Comparison of ENCODE assay signal across 8 cellular contexts in genomic region chr6:118187568-118188164, GRCh38.
DNase-seq lines count a peak whose midpoint lies in the region; ATAC-seq lines count a peak whose summit lies in the region.

No MANE protein-coding gene starts in this region.

- no peaks in the 10 kb centered on the region for H3K9me3 Mint-ChIP-seq in activated CD4-positive, alpha-beta T cell treated with anti-CD3 and anti-CD28 coated beads, Interleukin-2, amount 10 ng/mL, durations not matched to agents 7 days and 5 days
- H3K9me3 Mint-ChIP-seq in activated T-helper 1 cell treated with anti-CD3 and anti-CD28 coated beads, Interleukin-12 subunit alpha, Interleukin-12 subunit beta, Interleukin-2, Interleukin-4 antibody, amounts not matched to agents 30 ng/mL and 10 ng/mL and 1 ng/mL, durations not matched to agents 14 hours and 24 hours and 36 hours: no peaks in the 10 kb centered on the region
- H3K9me3 Mint-ChIP-seq in naive thymus-derived CD8-positive, alpha-beta T cell: no peaks in the 10 kb centered on the region

- ATAC-seq in HG02981 (IDR thresholded peaks at IDR 0.05; ENCODE audit: unreplicated experiment): peak; percentile 43
- no peak for ATAC-seq in naive thymus-derived CD8-positive, alpha-beta T cell

- peak overlapping the region; percentile 88 for H3K27ac Mint-ChIP-seq in activated CD4-positive, alpha-beta T cell treated with anti-CD3 and anti-CD28 coated beads, Interleukin-2, amount 10 ng/mL, durations not matched to agents 7 days and 5 days
- peak overlapping the region; percentile 61 for H3K27ac Mint-ChIP-seq in activated T-helper 1 cell treated with anti-CD3 and anti-CD28 coated beads, Interleukin-12 subunit alpha, Interleukin-12 subunit beta, Interleukin-2, Interleukin-4 antibody, amounts not matched to agents 30 ng/mL and 10 ng/mL and 1 ng/mL, durations not matched to agents 14 hours and 24 hours and 36 hours
- H3K27ac Mint-ChIP-seq in naive thymus-derived CD8-positive, alpha-beta T cell: peak overlapping the region in 5 of 10 donors; percentile 11 to 47 (median 31)

- POLR2A ChIA-PET in activated CD4-positive, alpha-beta T cell treated with anti-CD3 and anti-CD28 coated beads, Interleukin-2, amount 10 ng/mL, durations not matched to agents 7 days and 5 days (lab: Charles Lee): no interaction called here
- POLR2A ChIA-PET in naive thymus-derived CD8-positive, alpha-beta T cell (lab: Charles Lee): no interaction called here

- intact Hi-C loops in activated T-helper 1 cell treated with anti-CD3 and anti-CD28 coated beads, Interleukin-12 subunit alpha, Interleukin-12 subunit beta, Interleukin-2, Interleukin-4 antibody, amounts not matched to agents 30 ng/mL and 10 ng/mL and 1 ng/mL, durations not matched to agents 14 hours and 24 hours and 36 hours (cut with micrococcal nuclease): loop anchor here (2.0 kb wide), 1 partner anchor 65 kb away; no protein-coding TSS in a partner anchor

- H3K36me3 Mint-ChIP-seq in activated CD4-positive, alpha-beta T cell treated with anti-CD3 and anti-CD28 coated beads, Interleukin-2, amount 10 ng/mL, durations not matched to agents 7 days and 5 days (ENCODE audit: low read depth): no peaks in the 10 kb centered on the region
- H3K36me3 Mint-ChIP-seq in activated T-helper 1 cell treated with anti-CD3 and anti-CD28 coated beads, Interleukin-12 subunit alpha, Interleukin-12 subunit beta, Interleukin-2, Interleukin-4 antibody, amounts not matched to agents 30 ng/mL and 10 ng/mL and 1 ng/mL, durations not matched to agents 14 hours and 24 hours and 36 hours (ENCODE audit: low read depth): peaks cover 2% of the 10 kb centered on the region
- H3K36me3 Mint-ChIP-seq in naive thymus-derived CD8-positive, alpha-beta T cell: no peaks in the 10 kb centered on the region

- CTCF ChIA-PET in activated CD4-positive, alpha-beta T cell treated with anti-CD3 and anti-CD28 coated beads, Interleukin-2, amount 10 ng/mL, durations not matched to agents 7 days and 5 days (lab: Charles Lee): no interaction called here

- peak overlapping the region; percentile 54 for H3K4me3 Mint-ChIP-seq in activated CD4-positive, alpha-beta T cell treated with anti-CD3 and anti-CD28 coated beads, Interleukin-2, amount 10 ng/mL, durations not matched to agents 7 days and 5 days
- no peak overlapping the region for H3K4me3 Mint-ChIP-seq in activated T-helper 1 cell treated with anti-CD3 and anti-CD28 coated beads, Interleukin-12 subunit alpha, Interleukin-12 subunit beta, Interleukin-2, Interleukin-4 antibody, amounts not matched to agents 30 ng/mL and 10 ng/mL and 1 ng/mL, durations not matched to agents 14 hours and 24 hours and 36 hours
- H3K4me3 Mint-ChIP-seq in naive thymus-derived CD8-positive, alpha-beta T cell: peak overlapping the region in 7 of 10 donors; percentile 20 to 64 (median 36)

- H3K4me1 Mint-ChIP-seq in activated CD4-positive, alpha-beta T cell treated with anti-CD3 and anti-CD28 coated beads, Interleukin-2, amount 10 ng/mL, durations not matched to agents 7 days and 5 days: peaks cover 24% of the 10 kb centered on the region
- peaks cover 12% of the 10 kb centered on the region for H3K4me1 Mint-ChIP-seq in activated T-helper 1 cell treated with anti-CD3 and anti-CD28 coated beads, Interleukin-12 subunit alpha, Interleukin-12 subunit beta, Interleukin-2, Interleukin-4 antibody, amounts not matched to agents 30 ng/mL and 10 ng/mL and 1 ng/mL, durations not matched to agents 14 hours and 24 hours and 36 hours (ENCODE audit: low read depth)
- peaks cover 7 to 15% (median 11%) of the 10 kb centered on the region in 4 donors for H3K4me1 Mint-ChIP-seq in naive thymus-derived CD8-positive, alpha-beta T cell

- peaks cover 2% of the 10 kb centered on the region for H3K27me3 Mint-ChIP-seq in activated CD4-positive, alpha-beta T cell treated with anti-CD3 and anti-CD28 coated beads, Interleukin-2, amount 10 ng/mL, durations not matched to agents 7 days and 5 days
- peaks cover 3% of the 10 kb centered on the region for H3K27me3 Mint-ChIP-seq in activated T-helper 1 cell treated with anti-CD3 and anti-CD28 coated beads, Interleukin-12 subunit alpha, Interleukin-12 subunit beta, Interleukin-2, Interleukin-4 antibody, amounts not matched to agents 30 ng/mL and 10 ng/mL and 1 ng/mL, durations not matched to agents 14 hours and 24 hours and 36 hours (ENCODE audit: insufficient read depth)
- no peaks in the 10 kb centered on the region for H3K27me3 Mint-ChIP-seq in naive thymus-derived CD8-positive, alpha-beta T cell

- no peak for DNase-seq in activated CD4-positive, alpha-beta T cell treated with anti-CD3 and anti-CD28 coated beads, Interleukin-2, amount 10 ng/mL, durations not matched to agents 7 days and 5 days
- DNase-seq in activated CD4-positive, alpha-beta T cell treated with anti-CD3 and anti-CD28 coated beads for 1 hour: no peak
- DNase-seq in activated T-helper 1 cell treated with anti-CD3 and anti-CD28 coated beads, Interleukin-12 subunit alpha, Interleukin-12 subunit beta, Interleukin-2, Interleukin-4 antibody, amounts not matched to agents 30 ng/mL and 10 ng/mL and 1 ng/mL, durations not matched to agents 14 hours and 24 hours and 36 hours (ENCODE audit: low spot score): no peak
- no peak for DNase-seq in naive thymus-derived CD8-positive, alpha-beta T cell
- no peak for DNase-seq in COLO668 (lab: John Stamatoyannopoulos, UW; ENCODE audit: unreplicated experiment)
- no peak for DNase-seq in SK-N-DZ (ENCODE audit: low spot score)
- no peak for DNase-seq in NCI-H2171 (lab: John Stamatoyannopoulos, UW)
